Comparison of ENCODE assay signal across 23 cellular contexts in the genomic region with DNA sequence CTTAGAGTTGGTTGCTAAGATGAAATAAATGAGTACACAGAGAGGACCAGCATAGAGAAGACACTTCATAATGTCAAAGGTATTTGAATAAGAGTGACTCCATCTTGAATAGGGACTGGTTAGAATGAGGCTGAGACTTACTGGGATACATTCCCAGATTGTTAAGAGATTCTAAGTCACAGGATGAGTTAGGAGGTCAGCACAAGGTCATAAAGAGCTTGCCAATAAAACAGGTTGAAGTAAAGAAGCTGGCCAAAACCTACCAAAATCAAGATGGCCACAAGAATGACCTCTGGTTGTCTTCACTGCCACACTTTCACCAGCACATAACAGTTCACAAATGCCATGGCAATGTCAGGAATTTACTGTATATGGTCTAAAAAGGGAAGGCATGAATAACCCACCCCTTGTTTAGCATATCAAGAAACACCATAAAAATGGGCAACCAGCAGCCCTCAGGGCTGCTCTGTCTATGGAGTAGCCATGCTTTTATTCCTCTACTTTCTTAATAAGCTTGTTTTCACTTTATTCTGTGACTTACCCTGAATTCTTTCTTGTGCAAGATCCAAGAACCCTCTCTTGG. TPM values are rescaled to one million over a fixed set of nuclear protein-coding genes. Genes with fewer than 3 reads are reported as not detected.
"Had no signal": no experiment of that assay in that cellular context is flagged by ENCODE, and none has a peak within 500 bp of the region (broad histone marks: within the 10 kb centered on the region; RNA-seq: fewer than 3 reads in every experiment).

No MANE protein-coding gene starts in this region.

- H3K9me3 ChIP-seq: sigmoid colon, spleen, testis had no signal

- DNase-seq: activated CD4-positive, alpha-beta T cell treated with anti-CD3 and anti-CD28 coated beads, Interleukin-2, amount 50 U/mL, for 1 hour; activated CD4-positive, CD25-positive, alpha-beta regulatory T cell; activated CD8-positive, alpha-beta memory T cell treated with anti-CD3 and anti-CD28 coated beads for 24 hours; activated naive CD8-positive, alpha-beta T cell treated with anti-CD3 and anti-CD28 coated beads for 36 hours; amygdala; brain microvascular endothelial cell; cortex of kidney; effector CD8-positive, alpha-beta T cell; foreskin keratinocyte; glutamatergic neuron; hypothalamus; left ventricle myocardium superior; nucleus accumbens; sigmoid colon; spleen; stimulated activated naive CD8-positive, alpha-beta T cell treated with anti-CD3 and anti-CD28 coated beads, Interleukin-15, amount 100 ng/mL, for 72 hours; T-helper 17 cell; testis had no signal

- H3K4me3 Mint-ChIP-seq: activated naive CD8-positive, alpha-beta T cell treated with anti-CD3 and anti-CD28 coated beads for 36 hours; activated T-helper 1 cell treated with anti-CD3 and anti-CD28 coated beads, Interleukin-12 subunit alpha, Interleukin-12 subunit beta, Interleukin-2, Interleukin-4 antibody, amounts not matched to agents 30 ng/mL and 10 ng/mL and 1 ng/mL, durations not matched to agents 14 hours and 24 hours and 36 hours; natural killer cell treated with Interleukin-12 subunit alpha and Interleukin-12 subunit beta and Interleukin-15 and Interleukin-18, amount 100 ng/mL, for 72 hours; stimulated activated naive CD8-positive, alpha-beta T cell treated with anti-CD3 and anti-CD28 coated beads, Interleukin-15, amount 100 ng/mL, for 72 hours; T-helper 17 cell had no signal

- H3K4me1 ChIP-seq: foreskin keratinocyte, sigmoid colon, testis had no signal

- H3K27ac ChIP-seq: brain microvascular endothelial cell, foreskin keratinocyte, sigmoid colon, testis had no signal

- H3K27me3 ChIP-seq: brain microvascular endothelial cell, foreskin keratinocyte, sigmoid colon, testis had no signal

- H3K9me3 Mint-ChIP-seq: activated T-helper 1 cell treated with anti-CD3 and anti-CD28 coated beads, Interleukin-12 subunit alpha, Interleukin-12 subunit beta, Interleukin-2, Interleukin-4 antibody, amounts not matched to agents 30 ng/mL and 10 ng/mL and 1 ng/mL, durations not matched to agents 14 hours and 24 hours and 36 hours had no signal

- H3K36me3 ChIP-seq: brain microvascular endothelial cell, sigmoid colon, spleen had no signal

- H3K36me3 Mint-ChIP-seq: natural killer cell treated with Interleukin-12 subunit alpha and Interleukin-12 subunit beta and Interleukin-15 and Interleukin-18, amount 100 ng/mL, for 72 hours had no signal

- ATAC-seq: foreskin keratinocyte; left ventricle myocardium superior; natural killer cell treated with Interleukin-12 subunit alpha and Interleukin-12 subunit beta and Interleukin-15 and Interleukin-18, amount 100 ng/mL, for 72 hours; stimulated activated naive CD8-positive, alpha-beta T cell treated with anti-CD3 and anti-CD28 coated beads, Interleukin-15, amount 100 ng/mL, for 72 hours; T-helper 17 cell had no signal

- H3K27ac Mint-ChIP-seq: activated naive CD8-positive, alpha-beta T cell treated with anti-CD3 and anti-CD28 coated beads for 36 hours; activated T-helper 1 cell treated with anti-CD3 and anti-CD28 coated beads, Interleukin-12 subunit alpha, Interleukin-12 subunit beta, Interleukin-2, Interleukin-4 antibody, amounts not matched to agents 30 ng/mL and 10 ng/mL and 1 ng/mL, durations not matched to agents 14 hours and 24 hours and 36 hours; natural killer cell treated with Interleukin-12 subunit alpha and Interleukin-12 subunit beta and Interleukin-15 and Interleukin-18, amount 100 ng/mL, for 72 hours; stimulated activated naive CD8-positive, alpha-beta T cell treated with anti-CD3 and anti-CD28 coated beads, Interleukin-15, amount 100 ng/mL, for 72 hours had no signal

- H3K4me3 ChIP-seq: sigmoid colon, spleen, testis had no signal

RNA-seq across cellular contexts. Expression of a gene that starts 8.3 kb away (rescaled TPM):
- total RNA-seq: activated T-helper 1 cell treated with anti-CD3 and anti-CD28 coated beads, Interleukin-12 subunit alpha, Interleukin-12 subunit beta, Interleukin-2, Interleukin-4 antibody, amounts not matched to agents 30 ng/mL and 10 ng/mL and 1 ng/mL, durations not matched to agents 14 hours and 24 hours and 36 hours had no signal

RNA-seq across cellular contexts. Expression of a gene that starts 30.2 kb away (rescaled TPM):
- total RNA-seq: activated naive CD8-positive, alpha-beta T cell treated with anti-CD3 and anti-CD28 coated beads for 36 hours; activated T-helper 1 cell treated with anti-CD3 and anti-CD28 coated beads, Interleukin-12 subunit alpha, Interleukin-12 subunit beta, Interleukin-2, Interleukin-4 antibody, amounts not matched to agents 30 ng/mL and 10 ng/mL and 1 ng/mL, durations not matched to agents 14 hours and 24 hours and 36 hours; foreskin keratinocyte; kidney epithelial cell; left ventricle myocardium superior; mesenteric fat pad; natural killer cell treated with Interleukin-12 subunit alpha and Interleukin-12 subunit beta and Interleukin-15 and Interleukin-18, amount 100 ng/mL, for 72 hours; sigmoid colon; spleen; T-helper 17 cell; testis; urinary bladder had no signal
- polyA plus RNA-seq: foreskin keratinocyte, sigmoid colon, spleen, urinary bladder had no signal

RNA-seq across cellular contexts. Expression of a gene that starts 55.9 kb away (rescaled TPM):
- total RNA-seq: activated naive CD8-positive, alpha-beta T cell treated with anti-CD3 and anti-CD28 coated beads for 36 hours; activated T-helper 1 cell treated with anti-CD3 and anti-CD28 coated beads, Interleukin-12 subunit alpha, Interleukin-12 subunit beta, Interleukin-2, Interleukin-4 antibody, amounts not matched to agents 30 ng/mL and 10 ng/mL and 1 ng/mL, durations not matched to agents 14 hours and 24 hours and 36 hours; foreskin keratinocyte; kidney epithelial cell; left ventricle myocardium superior; mesenteric fat pad; natural killer cell treated with Interleukin-12 subunit alpha and Interleukin-12 subunit beta and Interleukin-15 and Interleukin-18, amount 100 ng/mL, for 72 hours; sigmoid colon; spleen; T-helper 17 cell; testis; urinary bladder had no signal
- polyA plus RNA-seq: foreskin keratinocyte, spleen had no signal
